32 cellular contexts compared by ENCODE assay signal in the genomic region with DNA sequence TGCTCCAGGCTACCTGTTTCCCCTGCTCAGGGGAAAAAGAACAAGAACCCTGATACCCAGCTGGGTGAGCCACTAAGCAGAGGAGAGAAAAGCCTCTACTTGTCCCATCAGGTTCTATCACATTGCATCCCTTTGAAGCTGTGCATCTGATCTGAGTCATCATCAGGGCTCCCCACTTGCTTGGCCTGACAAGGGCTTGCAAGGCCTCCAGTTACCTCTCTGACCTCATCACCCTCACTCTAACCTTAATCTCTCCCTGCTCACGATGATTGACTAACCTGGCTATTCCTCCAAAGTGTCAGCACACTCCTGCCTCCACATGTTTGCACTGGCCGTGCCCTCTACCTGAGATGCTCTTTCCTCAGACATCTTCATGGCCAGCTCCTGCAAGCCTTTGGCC.
"Had no signal": no experiment of that assay in that cellular context is flagged by ENCODE, and none has a peak within 500 bp of the region (broad histone marks: within the 10 kb centered on the region; RNA-seq: fewer than 3 reads in every experiment).

No MANE protein-coding gene starts in this region.

- H3K27ac ChIP-seq: ascending aorta had no signal

- H3K9me3 ChIP-seq: ascending aorta, MG63 had no signal

- H3K27me3 Mint-ChIP-seq: activated CD4-positive, alpha-beta memory T cell treated with anti-CD3 and anti-CD28 coated beads for 36 hours; activated CD8-positive, alpha-beta memory T cell treated with anti-CD3 and anti-CD28 coated beads, Interleukin-2, amount 10 ng/mL, durations not matched to agents 7 days and 5 days; activated naive CD8-positive, alpha-beta T cell treated with anti-CD3 and anti-CD28 coated beads, Interleukin-2, amount 10 ng/mL, durations not matched to agents 7 days and 5 days had no signal

- DNase-seq: activated CD4-positive, alpha-beta memory T cell treated with anti-CD3 and anti-CD28 coated beads for 36 hours; activated CD4-positive, alpha-beta T cell treated with anti-CD3 and anti-CD28 coated beads for 36 hours; activated CD4-positive, alpha-beta T cell treated with anti-CD3 and anti-CD28 coated beads, Interleukin-2, amount 10 ng/mL, durations not matched to agents 7 days and 5 days; activated CD8-positive, alpha-beta memory T cell treated with anti-CD3 and anti-CD28 coated beads for 24 hours; activated CD8-positive, alpha-beta memory T cell treated with anti-CD3 and anti-CD28 coated beads, Interleukin-2, amount 10 ng/mL, durations not matched to agents 7 days and 5 days; activated gamma-delta T cell; activated naive CD4-positive, alpha-beta T cell treated with Interleukin-2 at 50 U/mL for 16 hours; activated naive CD8-positive, alpha-beta T cell treated with anti-CD3 and anti-CD28 coated beads, Interleukin-2, amount 10 ng/mL, durations not matched to agents 7 days and 5 days; activated T-cell treated with anti-CD3 and anti-CD28 coated beads, Interleukin-2, amount 50 U/mL, for 1 hour; amygdala; Kasumi-1; KG1; MG63; NCI-H1048; NCI-H1105 treated with DMSO at 0.1 percent for 48 hours; NCI-H1436; NCI-H1694; NCI-H1930; NCI-H2081 treated with DMSO at 0.1 percent for 48 hours; NCI-H226; NCI-H524 treated with DMSO at 0.1 percent for 48 hours; SIG-M5; SW 1271 had no signal

- H3K9me3 Mint-ChIP-seq: activated CD4-positive, alpha-beta memory T cell treated with anti-CD3 and anti-CD28 coated beads for 36 hours; activated CD4-positive, alpha-beta T cell treated with anti-CD3 and anti-CD28 coated beads, Interleukin-2, amount 10 ng/mL, durations not matched to agents 7 days and 5 days; activated naive CD8-positive, alpha-beta T cell treated with anti-CD3 and anti-CD28 coated beads, Interleukin-2, amount 10 ng/mL, durations not matched to agents 7 days and 5 days; activated T-helper 2 cell treated with anti-CD3 and anti-CD28 coated beads, Interferon-gamma antibody, Interleukin-2, Interleukin-4, amounts not matched to agents 10 μg/mL and 5 μg/mL and 100 μg/mL, durations not matched to agents 14 hours and 24 hours and 36 hours; T-helper 1 cell treated with Interleukin-12 subunit alpha and Interleukin-12 subunit beta and Interleukin-4 antibody, amounts not matched to agents 30 μg/mL and 1 μg/mL, for 36 hours; T-helper 2 cell treated with Interferon-gamma antibody and Interleukin-4, amounts not matched to agents 5 μg/mL and 100 μg/mL, for 36 hours had no signal

- H3K36me3 ChIP-seq: ascending aorta, MG63 had no signal

- H3K36me3 Mint-ChIP-seq: activated CD4-positive, alpha-beta memory T cell treated with anti-CD3 and anti-CD28 coated beads for 36 hours; activated CD8-positive, alpha-beta memory T cell treated with anti-CD3 and anti-CD28 coated beads, Interleukin-2, amount 10 ng/mL, durations not matched to agents 7 days and 5 days; activated naive CD4-positive, alpha-beta T cell treated with anti-CD3 and anti-CD28 coated beads, Interleukin-2, amount 50 U/mL, for 24 hours; activated naive CD8-positive, alpha-beta T cell treated with anti-CD3 and anti-CD28 coated beads, Interleukin-2, amount 10 ng/mL, durations not matched to agents 7 days and 5 days had no signal

- ATAC-seq: activated CD4-positive, alpha-beta T cell treated with anti-CD3 and anti-CD28 coated beads for 36 hours; activated CD4-positive, CD25-positive, alpha-beta regulatory T cell treated with anti-CD3 and anti-CD28 coated beads, Interleukin-2, amount 50 U/mL, for 24 hours; activated CD8-positive, alpha-beta memory T cell treated with anti-CD3 and anti-CD28 coated beads, Interleukin-2, amount 10 ng/mL, durations not matched to agents 7 days and 5 days; Panc1; Right ventricle myocardium inferior; WTC11 had no signal

- H3K4me1 Mint-ChIP-seq: activated CD4-positive, alpha-beta T cell treated with anti-CD3 and anti-CD28 coated beads for 36 hours; activated CD4-positive, alpha-beta T cell treated with anti-CD3 and anti-CD28 coated beads, Interleukin-2, amount 10 ng/mL, durations not matched to agents 7 days and 5 days; activated CD8-positive, alpha-beta memory T cell treated with anti-CD3 and anti-CD28 coated beads, Interleukin-2, amount 10 ng/mL, durations not matched to agents 7 days and 5 days; activated naive CD4-positive, alpha-beta T cell treated with anti-CD3 and anti-CD28 coated beads, Interleukin-2, amount 50 U/mL, for 24 hours; activated naive CD8-positive, alpha-beta T cell treated with anti-CD3 and anti-CD28 coated beads, Interleukin-2, amount 10 ng/mL, durations not matched to agents 7 days and 5 days had no signal

- H3K27me3 ChIP-seq: ascending aorta, MG63 had no signal

- H3K4me3 ChIP-seq: ascending aorta, MG63 had no signal

- H3K27ac Mint-ChIP-seq: activated CD4-positive, alpha-beta memory T cell treated with anti-CD3 and anti-CD28 coated beads for 36 hours; activated CD4-positive, alpha-beta T cell treated with anti-CD3 and anti-CD28 coated beads for 36 hours; activated CD4-positive, alpha-beta T cell treated with anti-CD3 and anti-CD28 coated beads, Interleukin-2, amount 10 ng/mL, durations not matched to agents 7 days and 5 days; activated CD8-positive, alpha-beta memory T cell treated with anti-CD3 and anti-CD28 coated beads, Interleukin-2, amount 10 ng/mL, durations not matched to agents 7 days and 5 days; activated naive CD4-positive, alpha-beta T cell treated with anti-CD3 and anti-CD28 coated beads, Interleukin-2, amount 50 U/mL, for 24 hours; activated naive CD8-positive, alpha-beta T cell treated with anti-CD3 and anti-CD28 coated beads, Interleukin-2, amount 10 ng/mL, durations not matched to agents 7 days and 5 days; activated T-helper 2 cell treated with anti-CD3 and anti-CD28 coated beads, Interferon-gamma antibody, Interleukin-2, Interleukin-4, amounts not matched to agents 10 μg/mL and 5 μg/mL and 100 μg/mL, durations not matched to agents 14 hours and 24 hours and 36 hours; T-helper 1 cell treated with Interleukin-12 subunit alpha and Interleukin-12 subunit beta and Interleukin-4 antibody, amounts not matched to agents 30 μg/mL and 1 μg/mL, for 36 hours; T-helper 2 cell treated with Interferon-gamma antibody and Interleukin-4, amounts not matched to agents 5 μg/mL and 100 μg/mL, for 36 hours; WTC11 had no signal

- H3K4me3 Mint-ChIP-seq: activated CD4-positive, alpha-beta memory T cell treated with anti-CD3 and anti-CD28 coated beads for 36 hours; activated CD4-positive, alpha-beta T cell treated with anti-CD3 and anti-CD28 coated beads for 36 hours; activated CD4-positive, alpha-beta T cell treated with anti-CD3 and anti-CD28 coated beads, Interleukin-2, amount 10 ng/mL, durations not matched to agents 7 days and 5 days; activated CD8-positive, alpha-beta memory T cell treated with anti-CD3 and anti-CD28 coated beads, Interleukin-2, amount 10 ng/mL, durations not matched to agents 7 days and 5 days; activated naive CD4-positive, alpha-beta T cell treated with anti-CD3 and anti-CD28 coated beads, Interleukin-2, amount 50 U/mL, for 24 hours; activated naive CD8-positive, alpha-beta T cell treated with anti-CD3 and anti-CD28 coated beads, Interleukin-2, amount 10 ng/mL, durations not matched to agents 7 days and 5 days; T-helper 1 cell treated with Interleukin-12 subunit alpha and Interleukin-12 subunit beta and Interleukin-4 antibody, amounts not matched to agents 30 μg/mL and 1 μg/mL, for 36 hours; T-helper 2 cell treated with Interferon-gamma antibody and Interleukin-4, amounts not matched to agents 5 μg/mL and 100 μg/mL, for 36 hours; WTC11 had no signal
